10 cellular contexts compared by ENCODE assay signal in genomic region chr4:68732653-68733466, GRCh38.
A peak's percentile ranks its signal among the peaks of the same experiment; 100 is the strongest.
DNase-seq lines count a peak whose midpoint lies in the region; ATAC-seq and TF ChIP-seq lines count a peak whose summit lies in the region.
"Had no signal": no experiment of that assay in that cellular context is flagged by ENCODE, and none has a peak within 500 bp of the region (broad histone marks: within the 10 kb centered on the region; RNA-seq: fewer than 3 reads in every experiment).

No MANE protein-coding gene starts in this region.

- H3K27ac Mint-ChIP-seq in progenitor cell of endocrine pancreas: peak overlapping the region; percentile 93
- no peak overlapping the region for H3K27ac Mint-ChIP-seq in HFFc6

- TF ChIP-seq EP300 in gastroesophageal sphincter (IDR thresholded peaks at IDR 0.05): no peak

- ATAC-seq in GM19351 (IDR thresholded peaks at IDR 0.05; ENCODE audit: unreplicated experiment): peak; percentile 54
- peak; percentile 91 for ATAC-seq in HG02973 (IDR thresholded peaks at IDR 0.05; ENCODE audit: unreplicated experiment)
- ATAC-seq in gastroesophageal sphincter: no peak

- H3K27me3 ChIP-seq in gastroesophageal sphincter: no peaks in the 10 kb centered on the region

- peaks cover 34% of the 10 kb centered on the region for H3K4me1 Mint-ChIP-seq in progenitor cell of endocrine pancreas (ENCODE audit: low read depth)
- H3K4me1 Mint-ChIP-seq in HFFc6 (ENCODE audit: low read depth): no peaks in the 10 kb centered on the region

- H3K4me3 Mint-ChIP-seq in progenitor cell of endocrine pancreas (ENCODE audit: low read depth) (peak overlapping the region; percentile 63), HFFc6 (no peak overlapping the region)

- no peak for TF ChIP-seq POLR2A in gastroesophageal sphincter (IDR thresholded peaks at IDR 0.05)

- H3K4me1 ChIP-seq in gastroesophageal sphincter: no peaks in the 10 kb centered on the region

- no peaks in the 10 kb centered on the region for H3K9me3 ChIP-seq in gastroesophageal sphincter

- 13 to 29% methylated on average over 5 of the region's 5 CpGs for WGBS in gastroesophageal sphincter (ENCODE audit: low coverage in 1 of 2), 2 donors

- DNase-seq in OCI-M1 (lab: John Stamatoyannopoulos, UW) (peak; percentile 89), progenitor cell of endocrine pancreas (ENCODE audit: low spot score, unreplicated experiment) (peak; percentile 16), SIG-M5 treated with dmso at 0.1 percent for 504 hours (lab: John Stamatoyannopoulos, UW; ENCODE audit: unreplicated experiment) (no peak), SKM-1 (lab: John Stamatoyannopoulos, UW; ENCODE audit: unreplicated experiment) (no peak), HFFc6 (no peak)
- DNase-seq: anterior cingulate cortex, NCI-H774 had no signal

- no peak overlapping the region for H3K4me3 ChIP-seq in gastroesophageal sphincter

- H3K36me3 ChIP-seq in gastroesophageal sphincter: no peaks in the 10 kb centered on the region

- H3K9me3 Mint-ChIP-seq in progenitor cell of endocrine pancreas (ENCODE audit: low read depth): peaks cover 33% of the 10 kb centered on the region
- peaks cover 22% of the 10 kb centered on the region for H3K9me3 Mint-ChIP-seq in HFFc6

- no peaks in the 10 kb centered on the region for H3K27me3 Mint-ChIP-seq in progenitor cell of endocrine pancreas
- H3K27me3 Mint-ChIP-seq in HFFc6 (ENCODE audit: insufficient read depth): no peaks in the 10 kb centered on the region; the same call in 1 of the 2 replicates

- H3K27ac ChIP-seq in gastroesophageal sphincter: no peak overlapping the region

- no peak for TF ChIP-seq CTCF in progenitor cell of endocrine pancreas (IDR thresholded peaks at IDR 0.05; ENCODE audit: unreplicated experiment)
- no peak for TF ChIP-seq CTCF in gastroesophageal sphincter (IDR thresholded peaks at IDR 0.05)
- no peak for TF ChIP-seq CTCF in HFFc6 (IDR thresholded peaks at IDR 0.05)

- H3K36me3 Mint-ChIP-seq in progenitor cell of endocrine pancreas (ENCODE audit: insufficient read depth) (peaks cover 41% of the 10 kb centered on the region), HFFc6 (ENCODE audit: low read depth) (no peaks in the 10 kb centered on the region)

Comparison
In these comparisons a context has a peak if more than half of its experiments do, and no peak if none do; other contexts are left out.
1. DNase-seq: peak in OCI-M1 (single experiment) and progenitor cell of endocrine pancreas (single experiment); none in SIG-M5 treated with dmso at 0.1 percent for 504 hours (single experiment), SKM-1 (single experiment) and HFFc6 (single experiment).